In genomic region chr12:110937104-110937641, GRCh38 we compare ENCODE assay signal across 8 cellular contexts. TPM values are rescaled to one million over a fixed set of nuclear protein-coding genes. Genes with fewer than 3 reads are reported as not detected.
DNase-seq lines count a peak whose midpoint lies in the region; ATAC-seq and TF ChIP-seq lines count a peak whose summit lies in the region.

No MANE protein-coding gene starts in this region.

- H3K27ac ChIP-seq in hepatocyte = no peak overlapping the region
- no peak overlapping the region for H3K27ac ChIP-seq in smooth muscle cell (ENCODE audit: low read depth)

- H3K27me3 ChIP-seq in hepatocyte = peaks cover 7% of the 10 kb centered on the region
- peaks cover 10% of the 10 kb centered on the region for H3K27me3 ChIP-seq in smooth muscle cell (ENCODE audit: low read depth)

- WGBS in hepatocyte (ENCODE audit: low lambda C conversion rate, missing lambda C conversion rate) = 3% methylated on average over 20 of the region's 21 CpGs
- WGBS in smooth muscle cell (ENCODE audit: low lambda C conversion rate) = 4% methylated on average over 21 of the region's 21 CpGs

- H3K4me2 ChIP-seq in hepatocyte = peak overlapping the region; percentile 44
- H3K4me2 ChIP-seq in smooth muscle cell = peak overlapping the region; percentile 12

- no peak overlapping the region for H2AFZ ChIP-seq in hepatocyte
- no peak overlapping the region for H2AFZ ChIP-seq in smooth muscle cell (ENCODE audit: low read depth)

- H3K9me3 ChIP-seq in hepatocyte (ENCODE audit: low read depth) = no peaks in the 10 kb centered on the region
- no peaks in the 10 kb centered on the region for H3K9me3 ChIP-seq in smooth muscle cell (replicated peaks; ENCODE audit: low read depth)

- no peaks in the 10 kb centered on the region for H3K9me2 ChIP-seq in hepatocyte (replicated peaks; ENCODE audit: insufficient read depth)

- H3K4me3 ChIP-seq in hepatocyte = no peak overlapping the region
- H3K4me3 ChIP-seq in smooth muscle cell = no peak overlapping the region

- H3K36me3 ChIP-seq in hepatocyte (replicated peaks; ENCODE audit: insufficient read depth, low read depth) = no peaks in the 10 kb centered on the region
- H3K36me3 ChIP-seq in smooth muscle cell (ENCODE audit: low read depth) = no peaks in the 10 kb centered on the region

- no peak for ATAC-seq in GM21526 (IDR thresholded peaks at IDR 0.05; ENCODE audit: low FRiP score, unreplicated experiment)
- ATAC-seq in HG02981 (IDR thresholded peaks at IDR 0.05; ENCODE audit: unreplicated experiment) = no peak

- DNase-seq in Daoy (ENCODE audit: low read depth) (peak; percentile 68), LHCN-M2 (ENCODE audit: low read depth) (peak; percentile 16), SW480 (ENCODE audit: low spot score) (peak; percentile 52), amygdala (lab: John Stamatoyannopoulos, UW) (peak in 33 of 56 donors; percentile 2 to 60 (median 14)), hepatocyte (ENCODE audit: low spot score) (peak; percentile 72), smooth muscle cell (lab: John Stamatoyannopoulos, UW; ENCODE audit: unreplicated experiment) (peak; percentile 7)

- TF ChIP-seq CTCF in hepatocyte (IDR thresholded peaks at IDR 0.05; ENCODE audit: poor library complexity) (peak; percentile 95), smooth muscle cell (IDR thresholded peaks at IDR 0.05; ENCODE audit: borderline replicate concordance, insufficient read depth, poor library complexity, severe bottlenecking) (peak; percentile 97)

- H3K4me1 ChIP-seq in hepatocyte (ENCODE audit: insufficient read depth) = peaks cover 3% of the 10 kb centered on the region
- no peaks in the 10 kb centered on the region for H3K4me1 ChIP-seq in smooth muscle cell (ENCODE audit: low read depth)

- H3F3A ChIP-seq in smooth muscle cell (ENCODE audit: low read depth) = no peaks in the 10 kb centered on the region

- H4K20me1 ChIP-seq in hepatocyte (ENCODE audit: insufficient read depth, poor library complexity, severe bottlenecking) = no peaks in the 10 kb centered on the region
- H4K20me1 ChIP-seq in smooth muscle cell (ENCODE audit: low read depth) = no peaks in the 10 kb centered on the region

- H3K9ac ChIP-seq in smooth muscle cell (ENCODE audit: low read depth) = no peak overlapping the region

- H3K79me2 ChIP-seq in hepatocyte = no peaks in the 10 kb centered on the region
- H3K79me2 ChIP-seq in smooth muscle cell (ENCODE audit: low read depth) = no peaks in the 10 kb centered on the region

RNA-seq across cellular contexts. Expression of gene MYL2, which starts 16.8 kb away (rescaled TPM):
- not detected in 2 replicates for total RNA-seq in Daoy (2014; rRNA removed; shearing (Covaris generic))
- not detected in 2 replicates for total RNA-seq in LHCN-M2 (2014; rRNA removed)
- 0.30 TPM for polyA plus RNA-seq in LHCN-M2 (2012)
- total RNA-seq in hepatocyte = not detected in 2 replicates
- not detected in 2 replicates for polyA plus RNA-seq in hepatocyte
- total RNA-seq in smooth muscle cell = not detected in 2 replicates
- not detected in 2 replicates for polyA plus RNA-seq in smooth muscle cell

Comparison
In these comparisons a context has a peak if more than half of its experiments do, and no peak if none do; other contexts are left out.
1. DNase-seq: peak in every context shown above with its lines; median percentile 72 in hepatocyte; 68 in Daoy; 52 in SW480; 16 in LHCN-M2; 14 in amygdala; 7 in smooth muscle cell.